ENCODE assay signal across 8 cellular contexts in genomic region chr5:69334793-69335268, GRCh38.
DNase-seq lines count a peak whose midpoint lies in the region; ATAC-seq and TF ChIP-seq lines count a peak whose summit lies in the region.

No MANE protein-coding gene starts in this region.

- TF ChIP-seq CTCF in GM12874 (IDR thresholded peaks at IDR 0.05; ENCODE audit: insufficient read depth, low read depth, low read length), result peak; percentile 89
- TF ChIP-seq CTCF in cardiac fibroblast (IDR thresholded peaks at IDR 0.05; ENCODE audit: low read depth, low read length), result peak; percentile 94

- ATAC-seq in HG02885 (IDR thresholded peaks at IDR 0.05; ENCODE audit: poor library complexity, unreplicated experiment) (peak; percentile 57), HG03135 (IDR thresholded peaks at IDR 0.05; ENCODE audit: unreplicated experiment) (no peak)

- DNase-seq in NCI-H2227 (lab: John Stamatoyannopoulos, UW; ENCODE audit: unreplicated experiment), result peak; percentile 78
- peak; percentile 71 for DNase-seq in activated CD4-positive, CD25-positive, alpha-beta regulatory T cell treated with anti-CD3 and anti-CD28 coated beads, Interleukin-2, amount 50 U/mL, for 72 hours
- peak; percentile 83 to 87 for DNase-seq in cardiac fibroblast (ENCODE audit: low read depth in 2 of 2)
- peak; percentile 66 for DNase-seq in kidney glomerular epithelial cell (lab: John Stamatoyannopoulos, UW)
- peak; percentile 38 to 68 (median 48) for DNase-seq in stimulated activated CD4-positive, alpha-beta T cell treated with anti-CD3 and anti-CD28 coated beads, Interleukin-1b, Interleukin-23, amount 100 ng/mL, for 24 hours (ENCODE audit: low read depth in 4 of 4, low spot score in 1 of 4)

- H3K4me3 ChIP-seq in cardiac fibroblast (replicated peaks in 1 of 2; ENCODE audit: low read depth in 2 of 2, low read length in 2 of 2), result no peak overlapping the region
